1 cellular context compared by ENCODE assay signal in the genomic region with DNA sequence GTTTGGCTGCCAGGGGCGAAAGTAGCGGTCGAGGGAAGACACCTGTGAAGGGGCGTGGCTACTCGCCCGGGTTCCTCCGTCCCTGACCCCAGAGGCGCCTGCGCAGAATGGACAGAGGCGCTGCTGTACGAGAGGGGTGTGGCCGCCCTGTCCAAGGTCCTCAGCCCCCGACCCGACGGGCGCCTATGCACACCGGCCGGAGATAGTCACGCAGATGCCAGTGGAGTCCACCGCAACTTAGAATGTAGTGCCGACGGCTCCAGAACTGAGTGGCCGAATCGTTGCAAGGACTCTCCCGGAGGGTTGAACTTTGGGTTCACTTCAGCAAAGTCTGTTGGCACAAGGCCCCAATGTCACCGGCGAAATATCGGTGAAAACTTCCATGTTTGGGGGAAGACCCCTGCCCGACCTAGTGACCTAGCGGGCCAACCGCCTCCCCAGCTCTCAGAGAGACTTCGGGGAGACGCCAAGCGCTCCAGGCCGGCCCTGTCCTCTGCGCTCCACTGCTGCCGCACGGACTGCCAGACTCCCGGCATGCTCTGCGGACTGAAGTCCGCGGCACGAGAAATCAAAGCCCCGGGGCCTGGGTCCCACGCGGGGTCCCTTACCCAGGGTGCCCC.
A peak's percentile ranks its signal among the peaks of the same experiment; 100 is the strongest.
TF ChIP-seq lines count a peak whose summit lies in the region.

No MANE protein-coding gene starts in this region.

TF ChIP-seq in H1, 55 proteins besides CTCF, POLR2A, EP300 and RAD21 (continued from another document):
- TF ChIP-seq KDM4A (IDR thresholded peaks at IDR 0.05; ENCODE audit: low read depth, low read length, severe bottlenecking) (peak; percentile 79), TBP (IDR thresholded peaks at IDR 0.05; ENCODE audit: low read depth, low read length) (no peak), JUND (IDR thresholded peaks at IDR 0.05; ENCODE audit: low read length) (no peak), YY1 (IDR thresholded peaks at IDR 0.05; ENCODE audit: low read depth, low read length) (no peak), SIX5 (IDR thresholded peaks at IDR 0.05; ENCODE audit: low read depth, low read length) (no peak), HDAC2 (IDR thresholded peaks at IDR 0.05; ENCODE audit: borderline replicate concordance in 1 of 2, low read depth in 2 of 2, low read length in 2 of 2) (peak; percentile 23 to 85; a peak in 1 of 4 replicates), NANOG (IDR thresholded peaks at IDR 0.05; ENCODE audit: insufficient read depth, low read depth, low read length, poor library complexity, severe bottlenecking) (no peak), GABPA (IDR thresholded peaks at IDR 0.05; ENCODE audit: borderline replicate concordance, insufficient read depth, low read length) (no peak), FOSL1 (IDR thresholded peaks at IDR 0.05; ENCODE audit: insufficient read depth, low read depth, low read length) (no peak), KDM1A (IDR thresholded peaks at IDR 0.05; ENCODE audit: borderline replicate concordance, low read length) (no peak), PHF8 (conservative IDR thresholded peaks at IDR 0.05; ENCODE audit: low read depth, low read length) (peak; percentile 32; the same call in 1 of the 2 replicates), JUN (IDR thresholded peaks at IDR 0.05; ENCODE audit: low read depth, low read length) (no peak), KDM5A (IDR thresholded peaks at IDR 0.05; ENCODE audit: low read length) (no peak), CHD7 (IDR thresholded peaks at IDR 0.05; ENCODE audit: insufficient replicate concordance, low read length) (no peak), TCF12 (IDR thresholded peaks at IDR 0.05; ENCODE audit: low read depth, low read length) (peak; percentile 83; the same call in 1 of the 2 replicates), ZNF274 (IDR thresholded peaks at IDR 0.05; ENCODE audit: borderline replicate concordance, extremely low read depth, low read length) (no peak), BACH1 (IDR thresholded peaks at IDR 0.05; ENCODE audit: low read length) (no peak), CEBPB (IDR thresholded peaks at IDR 0.05; ENCODE audit: low read depth, low read length) (no peak), USF2 (IDR thresholded peaks at IDR 0.05; ENCODE audit: low read length) (no peak), CHD1 (IDR thresholded peaks at IDR 0.05; ENCODE audit: low read depth, low read length) (no peak), CBX8 (IDR thresholded peaks at IDR 0.05; ENCODE audit: borderline replicate concordance, low read depth, low read length) (no peak), EZH2 (IDR thresholded peaks at IDR 0.05; ENCODE audit: low read depth, low read length, severe bottlenecking) (no peak), SUZ12 (IDR thresholded peaks at IDR 0.05; ENCODE audit: low read length) (no peak), ATF2 (IDR thresholded peaks at IDR 0.05; ENCODE audit: low read length) (no peak), HDAC6 (IDR thresholded peaks at IDR 0.05; ENCODE audit: low read depth, low read length) (no peak), SP1 (IDR thresholded peaks at IDR 0.05; ENCODE audit: low read depth, low read length) (no peak), EGR1 (IDR thresholded peaks at IDR 0.05; ENCODE audit: borderline replicate concordance, low read depth, low read length) (no peak), SAP30 (IDR thresholded peaks at IDR 0.05; ENCODE audit: insufficient read depth, insufficient replicate concordance, low read length) (peak; percentile 90), BRCA1 (IDR thresholded peaks at IDR 0.05; ENCODE audit: low read depth, low read length) (no peak), RFX5 (IDR thresholded peaks at IDR 0.05; ENCODE audit: borderline replicate concordance, low read depth, low read length) (no peak), BCL11A (IDR thresholded peaks at IDR 0.05; ENCODE audit: low read depth in 2 of 2, low read length in 2 of 2) (no peak), SIRT6 (IDR thresholded peaks at IDR 0.05; ENCODE audit: low read length) (no peak), CBX5 (IDR thresholded peaks at IDR 0.05; ENCODE audit: low read depth, low read length) (no peak), POLR2AphosphoS5 (IDR thresholded peaks at IDR 0.05; ENCODE audit: low read depth, low read length) (no peak), TAF1 (IDR thresholded peaks at IDR 0.05; ENCODE audit: low read depth, low read length) (peak; percentile 17; the same call in 1 of the 2 replicates), POU5F1 (IDR thresholded peaks at IDR 0.05; ENCODE audit: low read depth, low read length) (no peak), CHD2 (IDR thresholded peaks at IDR 0.05; ENCODE audit: low read length) (no peak), SRF (IDR thresholded peaks at IDR 0.05; ENCODE audit: low read depth, low read length) (no peak), RBBP5 (IDR thresholded peaks at IDR 0.05; ENCODE audit: borderline replicate concordance, low read depth, low read length) (peak; percentile 61; the same call in 1 of the 2 replicates), TEAD4 (IDR thresholded peaks at IDR 0.05; ENCODE audit: low read depth, low read length) (no peak), SP2 (IDR thresholded peaks at IDR 0.05; ENCODE audit: low read length) (no peak), CTBP2 (IDR thresholded peaks at IDR 0.05; ENCODE audit: borderline replicate concordance, insufficient read depth, insufficient read length, low read length) (no peak), MAFK (IDR thresholded peaks at IDR 0.05; ENCODE audit: low read depth, low read length) (no peak)
- TF ChIP-seq, protein P1, sequence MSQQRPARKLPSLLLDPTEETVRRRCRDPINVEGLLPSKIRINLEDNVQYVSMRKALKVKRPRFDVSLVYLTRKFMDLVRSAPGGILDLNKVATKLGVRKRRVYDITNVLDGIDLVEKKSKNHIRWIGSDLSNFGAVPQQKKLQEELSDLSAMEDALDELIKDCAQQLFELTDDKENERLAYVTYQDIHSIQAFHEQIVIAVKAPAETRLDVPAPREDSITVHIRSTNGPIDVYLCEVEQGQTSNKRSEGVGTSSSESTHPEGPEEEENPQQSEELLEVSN (IDR thresholded peaks at IDR 0.05), result no peak
- TF ChIP-seq, protein P2, sequence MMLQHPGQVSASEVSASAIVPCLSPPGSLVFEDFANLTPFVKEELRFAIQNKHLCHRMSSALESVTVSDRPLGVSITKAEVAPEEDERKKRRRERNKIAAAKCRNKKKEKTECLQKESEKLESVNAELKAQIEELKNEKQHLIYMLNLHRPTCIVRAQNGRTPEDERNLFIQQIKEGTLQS (IDR thresholded peaks at IDR 0.05; ENCODE audit: insufficient read depth, low read depth, low read length), result no peak
